1 cellular context compared by ENCODE assay signal in the genomic region with DNA sequence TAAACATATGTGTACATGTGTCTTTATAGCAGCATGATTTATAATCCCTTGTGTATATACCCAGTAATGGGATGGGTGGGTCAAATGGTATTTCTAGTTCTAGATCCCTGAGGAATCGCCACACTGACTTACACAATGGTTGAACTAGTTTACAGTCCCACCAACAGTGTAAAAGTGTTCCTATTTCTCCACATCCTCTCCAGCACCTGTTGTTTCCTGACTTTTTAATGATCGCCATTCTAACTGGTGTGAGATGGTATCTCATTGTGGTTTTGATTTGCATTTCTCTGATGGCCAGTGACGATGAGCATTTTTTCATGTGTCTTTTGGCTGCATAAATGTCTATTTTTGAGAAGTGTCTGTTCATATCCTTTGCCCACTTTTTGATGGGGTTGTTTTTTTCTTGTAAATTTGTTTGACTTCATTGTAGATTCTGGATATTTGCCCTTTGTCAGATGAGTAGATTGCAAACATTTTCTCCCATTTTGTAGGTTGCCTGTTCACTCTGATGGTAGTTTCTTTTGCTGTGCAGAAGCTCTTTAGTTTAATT. TPM values are rescaled to one million over a fixed set of nuclear protein-coding genes. Genes with fewer than 3 reads are reported as not detected.
"Had no signal": no experiment of that assay in that cellular context is flagged by ENCODE, and none has a peak within 500 bp of the region (broad histone marks: within the 10 kb centered on the region; RNA-seq: fewer than 3 reads in every experiment).

No MANE protein-coding gene starts in this region.

RNA-seq across cellular contexts. Expression of a gene that starts 26.5 kb away (rescaled TPM):
- total RNA-seq: MCF 10A had no signal
